In genomic region chr15:68447209-68447608, GRCh38 we compare ENCODE assay signal across 17 cellular contexts. TPM values are rescaled to one million over a fixed set of nuclear protein-coding genes. Genes with fewer than 3 reads are reported as not detected.
DNase-seq lines count a peak whose midpoint lies in the region; ATAC-seq, FAIRE-seq and TF ChIP-seq lines count a peak whose summit lies in the region.
"Had no signal": no experiment of that assay in that cellular context is flagged by ENCODE, and none has a peak within 500 bp of the region (broad histone marks: within the 10 kb centered on the region; RNA-seq: fewer than 3 reads in every experiment).

No MANE protein-coding gene starts in this region.

- H4K91ac ChIP-seq in mesenchymal stem cell (ENCODE audit: low read length), result no peak overlapping the region

- no peak overlapping the region for H2BK120ac ChIP-seq in mesenchymal stem cell (ENCODE audit: low read depth, low read length)

- TF ChIP-seq CTCF in HCT116 (IDR thresholded peaks at IDR 0.05 in 2 of 3, conservative IDR thresholded peaks at IDR 0.05 in 1 of 3; ENCODE audit: borderline replicate concordance in 1 of 3, insufficient read depth in 1 of 3, low read depth in 2 of 3, low read length in 2 of 3) (no peak), K562 (IDR thresholded peaks at IDR 0.05 in 2 of 3, conservative IDR thresholded peaks at IDR 0.05 in 1 of 3; ENCODE audit: insufficient read depth in 2 of 3, low read depth in 1 of 3, low read length in 3 of 3) (no peak), MM.1S (IDR thresholded peaks at IDR 0.05; ENCODE audit: low read length) (no peak)

- no peaks in the 10 kb centered on the region for H3K79me1 ChIP-seq in mesenchymal stem cell (replicated peaks; ENCODE audit: low read length, poor library complexity, severe bottlenecking)

- no peaks in the 10 kb centered on the region for H3K79me2 ChIP-seq in HCT116 (ENCODE audit: insufficient read depth, low read length)
- H3K79me2 ChIP-seq in K562 (ENCODE audit: control insufficient read depth, insufficient read depth, low read length), result no peaks in the 10 kb centered on the region
- no peaks in the 10 kb centered on the region for H3K79me2 ChIP-seq in MM.1S (ENCODE audit: low read length)

- TF ChIP-seq RAD21 in HCT116 (IDR thresholded peaks at IDR 0.05; ENCODE audit: low read depth) (no peak), K562 (CRISPR knock-in tag; conservative IDR thresholded peaks at IDR 0.05 in 1 of 2, IDR thresholded peaks at IDR 0.05 in 1 of 2) (no peak)

- H3K27me3 ChIP-seq in HCT116 (ENCODE audit: insufficient read depth, low read length), result peaks cover 6% of the 10 kb centered on the region; the same call in 1 of the 2 replicates
- peaks cover 0 to 6% of the 10 kb centered on the region in 2 experiments; a peak in 1 of 5 replicates for H3K27me3 ChIP-seq in K562 (ENCODE audit: control insufficient read depth in 2 of 2, insufficient read depth in 2 of 2, low read length in 2 of 2)
- H3K27me3 ChIP-seq in mesenchymal stem cell (ENCODE audit: control insufficient read depth in 1 of 2, insufficient read depth in 1 of 2, low read length in 2 of 2), result peaks cover 0 to 31% of the 10 kb centered on the region in 2 experiments
- no peaks in the 10 kb centered on the region for H3K27me3 ChIP-seq in MM.1S (replicated peaks; ENCODE audit: insufficient read depth, low read length)
- H3K27me3 ChIP-seq: SJSA1 had no signal

- in situ Hi-C loops in K562 (cut with MboI), result no loop called here

- CTCF ChIA-PET in HCT116 (lab: Charles Lee), result no interaction called here
- CTCF ChIA-PET in K562 (lab: Yijun Ruan, JAX; ENCODE audit: low intra/inter-chr PET ratio), result no interaction called here

- H3K4me2 ChIP-seq in HCT116 (ENCODE audit: low read length) (peak overlapping the region; percentile 17; the same call in 1 of the 2 replicates), K562 (ENCODE audit: insufficient read depth, low read length) (no peak overlapping the region), mesenchymal stem cell (ENCODE audit: low read length, poor library complexity, severe bottlenecking) (no peak overlapping the region), MM.1S (ENCODE audit: low read depth, low read length) (no peak overlapping the region)
- H3K4me2 ChIP-seq: KMS-11 had no signal

- WGBS in K562 (ENCODE audit: insufficient coverage, low coverage, missing lambda C conversion rate), result 0% methylated on average over 3 of the region's 3 CpGs
- 85% methylated on average over 3 of the region's 3 CpGs for WGBS in mesenchymal stem cell

- no peak for TF ChIP-seq EP300 in K562 (IDR thresholded peaks at IDR 0.05; ENCODE audit: low read length)

- no peak for FAIRE-seq in K562 (lab: Jason Lieb, UNC)

- intact Hi-C loops in HCT116 (cut with micrococcal nuclease) (no loop called here), K562 (cut with micrococcal nuclease) (no loop called here)

- H3K18ac ChIP-seq in mesenchymal stem cell (ENCODE audit: low read depth in 1 of 2, low read length in 2 of 2), result no peak overlapping the region

- H3K4me3 ChIP-seq in HCT116 (replicated peaks in 1 of 2; ENCODE audit: low read depth in 1 of 2, low read length in 2 of 2), result no peak overlapping the region
- no peak overlapping the region for H3K4me3 ChIP-seq in K562
- no peak overlapping the region for H3K4me3 ChIP-seq in mesenchymal stem cell (ENCODE audit: insufficient read depth in 1 of 2, low read depth in 1 of 2, low read length in 2 of 2)
- H3K4me3 ChIP-seq in MM.1S (ENCODE audit: low read length), result no peak overlapping the region
- H3K4me3 ChIP-seq: SJSA1 had no signal

- no peak overlapping the region for H2BK5ac ChIP-seq in mesenchymal stem cell (ENCODE audit: low read depth, low read length, poor library complexity, severe bottlenecking)

- ATAC-seq in HCT116 (peak; percentile 58), K562 (no peak), left lobe of liver (no peak), GM18873 (IDR thresholded peaks at IDR 0.05; ENCODE audit: low FRiP score, unreplicated experiment) (no peak), GM18868 (IDR thresholded peaks at IDR 0.05; ENCODE audit: unreplicated experiment) (no peak)

- H3K23ac ChIP-seq in mesenchymal stem cell (ENCODE audit: low read length in 2 of 2), result peak overlapping the region in 1 of 2 experiments; percentile 87

- H3K9me3 ChIP-seq in HCT116 (ENCODE audit: control insufficient read depth in 1 of 2, insufficient read depth in 1 of 2, low read depth in 1 of 2, low read length in 2 of 2), result peaks cover 0 to 4% of the 10 kb centered on the region in 2 experiments; a peak in 1 of 4 replicates
- no peaks in the 10 kb centered on the region for H3K9me3 ChIP-seq in K562 (replicated peaks; ENCODE audit: control insufficient read depth, insufficient read depth, low read depth, low read length)
- H3K9me3 ChIP-seq in mesenchymal stem cell (ENCODE audit: control insufficient read depth, low read length), result peaks cover 3% of the 10 kb centered on the region
- H3K9me3 ChIP-seq in MM.1S (replicated peaks; ENCODE audit: insufficient read depth, low read length), result no peaks in the 10 kb centered on the region
- H3K9me3 ChIP-seq: SJSA1 had no signal

- H3K9ac ChIP-seq in HCT116 (ENCODE audit: low read length), result no peak overlapping the region
- no peak overlapping the region for H3K9ac ChIP-seq in K562 (ENCODE audit: insufficient read depth in 1 of 2, low read depth in 2 of 2, low read length in 2 of 2)
- no peak overlapping the region for H3K9ac ChIP-seq in mesenchymal stem cell (ENCODE audit: low read length)
- H3K9ac ChIP-seq in MM.1S (ENCODE audit: low read length), result no peak overlapping the region
- H3K9ac ChIP-seq: KMS-11 had no signal

- H4K8ac ChIP-seq in mesenchymal stem cell (ENCODE audit: low read length), result no peak overlapping the region

- peak overlapping the region; percentile 21 for H2AFZ ChIP-seq in HCT116 (ENCODE audit: low read depth, low read length, poor library complexity, severe bottlenecking)
- no peak overlapping the region for H2AFZ ChIP-seq in K562 (ENCODE audit: low read depth, low read length)
- H2AFZ ChIP-seq in mesenchymal stem cell (ENCODE audit: low read depth, low read length), result no peak overlapping the region
- no peak overlapping the region for H2AFZ ChIP-seq in MM.1S (ENCODE audit: low read length)

- H3F3A ChIP-seq in MM.1S (ENCODE audit: insufficient read depth, low read length), result no peaks in the 10 kb centered on the region

- RAD21 ChIA-PET in HCT116 (lab: Charles Lee; ENCODE audit: low non-redundant PET in 1 of 2, low total read pairs in 2 of 2, uncharacterized antibody in 2 of 2, unreplicated experiment in 2 of 2), result no interaction called here

- H3K14ac ChIP-seq in mesenchymal stem cell (ENCODE audit: low read length in 2 of 2), result peak overlapping the region in 1 of 2 experiments; percentile 74

- H2BK15ac ChIP-seq in mesenchymal stem cell (ENCODE audit: low read depth, poor library complexity, severe bottlenecking), result no peak overlapping the region

- H2BK12ac ChIP-seq in mesenchymal stem cell (ENCODE audit: low read length in 2 of 2), result peak overlapping the region in 1 of 2 experiments; percentile 15

- peak; percentile 3 for DNase-seq in EH (ENCODE audit: low read depth)
- no peak for DNase-seq in HCT116 (ENCODE audit: low read depth, low spot score)
- DNase-seq in K562 (ENCODE audit: extremely low read depth in 1 of 4, low spot score in 3 of 4), result no peak
- peak; percentile 24 for DNase-seq in left lobe of liver (ENCODE audit: low spot score)
- no peak for DNase-seq in mesenchymal stem cell
- DNase-seq in MM.1S, result no peak
- DNase-seq: CD8-positive, alpha-beta memory T cell; NCI-H1417 treated with DMSO at 0.1 percent for 48 hours; NCI-H2029 treated with DMSO at 0.1 percent for 48 hours; NCI-H510A treated with DMSO at 0.1 percent for 48 hours; OCI-M1; SW 1271 had no signal

- H4K20me1 ChIP-seq in HCT116 (ENCODE audit: insufficient read depth) (no peaks in the 10 kb centered on the region), K562 (replicated peaks; ENCODE audit: control insufficient read depth, insufficient read depth, low read length) (no peaks in the 10 kb centered on the region), MM.1S (ENCODE audit: insufficient read depth, low read length) (no peaks in the 10 kb centered on the region)

- H3K9me1 ChIP-seq in K562 (ENCODE audit: control insufficient read depth, insufficient read depth, low read length), result no peaks in the 10 kb centered on the region

- H3K4ac ChIP-seq in mesenchymal stem cell (ENCODE audit: low read depth in 1 of 2, low read length in 2 of 2), result no peak overlapping the region

- no TSS peak for BruUV-seq in HCT116 (replicated peaks; lab: Mats Ljungman, UMichigan)
- BruUV-seq in K562 (replicated peaks; lab: Mats Ljungman, UMichigan), result no TSS peak

- no peak overlapping the region for H2AK5ac ChIP-seq in mesenchymal stem cell (ENCODE audit: low read length, severe bottlenecking)

- H3K36me3 ChIP-seq in HCT116 (ENCODE audit: control insufficient read depth in 1 of 2, insufficient read depth in 2 of 2, low read length in 2 of 2) (no peaks in the 10 kb centered on the region), K562 (ENCODE audit: control insufficient read depth, insufficient read depth, low read length) (no peaks in the 10 kb centered on the region), mesenchymal stem cell (ENCODE audit: control insufficient read depth in 1 of 2, insufficient read depth in 2 of 2, low read depth in 1 of 2, low read length in 2 of 2) (no peaks in the 10 kb centered on the region), MM.1S (replicated peaks; ENCODE audit: insufficient read depth, low read length) (no peaks in the 10 kb centered on the region)
- H3K36me3 ChIP-seq: SJSA1 had no signal

- peaks cover 0 to 5% of the 10 kb centered on the region in 2 experiments; a peak in 2 of 4 replicates for H3K4me1 ChIP-seq in HCT116 (ENCODE audit: control insufficient read depth in 1 of 2, insufficient read depth in 2 of 2, low read length in 2 of 2)
- no peaks in the 10 kb centered on the region for H3K4me1 ChIP-seq in K562 (replicated peaks in 1 of 2; ENCODE audit: control insufficient read depth in 2 of 2, insufficient read depth in 2 of 2, low read length in 2 of 2)
- no peaks in the 10 kb centered on the region for H3K4me1 ChIP-seq in mesenchymal stem cell (ENCODE audit: control insufficient read depth, insufficient read depth, low read depth, low read length)
- H3K4me1 ChIP-seq in MM.1S (ENCODE audit: low read length), result no peaks in the 10 kb centered on the region
- H3K4me1 ChIP-seq: SJSA1 had no signal

- POLR2A ChIA-PET in HCT116 (lab: Charles Lee) (no interaction called here), K562 (lab: Yijun Ruan, JAX) (no interaction called here)

- H3K9me2 ChIP-seq in HCT116 (ENCODE audit: insufficient read depth), result no peaks in the 10 kb centered on the region
- H3K9me2 ChIP-seq in MM.1S (replicated peaks; ENCODE audit: insufficient read depth, low read length), result no peaks in the 10 kb centered on the region

- H3K27ac ChIP-seq in HCT116 (ENCODE audit: low read depth, low read length) (no peak overlapping the region), K562 (ENCODE audit: extremely low read depth, low read depth, low read length) (no peak overlapping the region), mesenchymal stem cell (ENCODE audit: low read length, poor library complexity, severe bottlenecking) (no peak overlapping the region), MM.1S (ENCODE audit: low read length) (no peak overlapping the region)
- H3K27ac ChIP-seq: HL-60, KMS-11, SJSA1 had no signal

- TF ChIP-seq POLR2A in HCT116 (IDR thresholded peaks at IDR 0.05; ENCODE audit: borderline replicate concordance, extremely low read depth, insufficient read depth, insufficient read length) (no peak), K562 (conservative IDR thresholded peaks at IDR 0.05) (no peak)

RNA-seq across cellular contexts. Expression of gene ITGA11, which starts 15.2 kb away (rescaled TPM):
- not detected for total RNA-seq in HCT116 (2021; ENCODE audit: unreplicated experiment)
- 0.01 and 0.03 TPM in 2 replicates for polyA plus RNA-seq in HCT116 (2012)
- total RNA-seq in K562 (2011; cell fraction: chromatin; rRNA removed; ENCODE audit: low replicate concordance), result not detected in 2 replicates
- not detected in 2 replicates for total RNA-seq in K562 (2011; cell fraction: nucleolus; rRNA removed)
- not detected in 2 replicates for total RNA-seq in K562 (2011; cell fraction: nucleoplasm; rRNA removed)
- not detected in 2 replicates for total RNA-seq in K562 (2014; rRNA removed)
- not detected in 2 replicates for total RNA-seq in K562 (2014; rRNA removed; fragmentation: Illumina TruSeq; extraction: Trizol)
- total RNA-seq in K562 (2015; rRNA removed; fragmentation: Illumina TruSeq; extraction: Trizol), result not detected in 2 replicates
- not detected in 2 replicates for total RNA-seq in K562 (2021)
- not detected in 2 replicates for polyA plus RNA-seq in K562 (2011; rRNA removed)
- not detected in 2 replicates for polyA plus RNA-seq in K562 (2011; cell fraction: cytosol; rRNA removed)
- not detected in 2 replicates for polyA plus RNA-seq in K562 (2011; cell fraction: nucleus; rRNA removed)
- polyA plus RNA-seq in K562 (2012), result 0.01 TPM in 2 replicates
- polyA plus RNA-seq in K562 (2014; fragmentation: Illumina TruSeq; extraction: Trizol), result not detected in 2 replicates
- polyA plus RNA-seq in K562 (2014; fragmentation: Nextera tagmentation; extraction: Ambion mirVana), result under 1 TPM in 1 of 2 experiments, not detected in 1; 0.01 TPM
- not detected in 2 replicates for polyA plus RNA-seq in K562 (2014; rRNA removed)
- polyA minus RNA-seq in K562 (2011; rRNA and poly(A)+ RNA removed), result not detected in 2 replicates
- not detected in 2 replicates for polyA minus RNA-seq in K562 (2011; cell fraction: cytosol; rRNA and poly(A)+ RNA removed)
- not detected in 2 replicates for polyA minus RNA-seq in K562 (2011; cell fraction: nucleus; rRNA and poly(A)+ RNA removed)
- total RNA-seq in left lobe of liver, result 0.88 TPM
- polyA plus RNA-seq in mesenchymal stem cell (2013, experiment 1 of 2), result 146 TPM
- polyA plus RNA-seq in mesenchymal stem cell (2013, experiment 2 of 2), result 150 TPM
- total RNA-seq: CD8-positive, alpha-beta memory T cell had no signal
- polyA plus RNA-seq: CD8-positive, alpha-beta memory T cell had no signal

Comparison
In these comparisons a context has a peak if more than half of its experiments do, and no peak if none do; other contexts are left out.
1. DNase-seq: peak in EH (single experiment) and left lobe of liver (single experiment); none in HCT116 (single experiment), K562 (0 of 4), mesenchymal stem cell (single experiment) and MM.1S (single experiment).